8 cellular contexts compared by ENCODE assay signal in genomic region chr21:38831526-38832467, GRCh38.
A peak's percentile ranks its signal among the peaks of the same experiment; 100 is the strongest.
DNase-seq lines count a peak whose midpoint lies in the region; TF ChIP-seq lines count a peak whose summit lies in the region.

No MANE protein-coding gene starts in this region.

- DNase-seq in GM13976 (ENCODE audit: low spot score) (peak; percentile 60), HCEC 1CT (peak; percentile 98), Kasumi-1 (lab: John Stamatoyannopoulos, UW) (peak; percentile 87 to 89), germinal center (ENCODE audit: low spot score) (peak; percentile 77), skeletal muscle cell (ENCODE audit: low read depth) (peak; percentile 100), NCI-H2081 treated with DMSO at 0.1 percent for 48 hours (lab: John Stamatoyannopoulos, UW) (no peak), 8988T (no peak)
- peak; percentile 7 for DNase-seq in activated CD4-positive, alpha-beta T cell treated with anti-CD3 and anti-CD28 coated beads, Interleukin-2, amount 50 U/mL, for 1 hour

- H3K4me3 ChIP-seq in skeletal muscle cell (ENCODE audit: low read depth, low read length): no peak overlapping the region

- no peak for TF ChIP-seq CTCF in GM13976 (IDR thresholded peaks at IDR 0.05; ENCODE audit: borderline replicate concordance, control extremely low read depth, extremely low read depth, insufficient read depth, missing control alignments)

- in situ Hi-C loops in GM13976 (cut with MboI; ENCODE audit: low sequenced_read_pairs, unreplicated experiment): no loop called here

Comparison
In these comparisons a context has a peak if more than half of its experiments do, and no peak if none do; other contexts are left out.
1. DNase-seq: peak in GM13976 (single experiment), HCEC 1CT (single experiment), Kasumi-1 (2 of 2), activated CD4-positive, alpha-beta T cell treated with anti-CD3 and anti-CD28 coated beads, Interleukin-2, amount 50 U/mL, for 1 hour (single experiment), germinal center (single experiment) and skeletal muscle cell (single experiment); none in NCI-H2081 treated with DMSO at 0.1 percent for 48 hours (single experiment) and 8988T (single experiment).